In genomic region chr10:72899545-72899944, GRCh38 we compare ENCODE assay signal across 38 cellular contexts. TPM values are rescaled to one million over a fixed set of nuclear protein-coding genes. Genes with fewer than 3 reads are reported as not detected.
"Had no signal": no experiment of that assay in that cellular context is flagged by ENCODE, and none has a peak within 500 bp of the region (broad histone marks: within the 10 kb centered on the region; RNA-seq: fewer than 3 reads in every experiment).

No MANE protein-coding gene starts in this region.

- H3K4me3 ChIP-seq: MG63 had no signal

- H3K36me3 ChIP-seq: MG63 had no signal

- DNase-seq: Karpas-422, Kasumi-1, MG63, MM.1S, MV-4-11, NCI-H1048, NCI-H1092, NCI-H1092 treated with DMSO at 0.1 percent for 48 hours, NCI-H1105, NCI-H1105 treated with DMSO at 0.1 percent for 48 hours, NCI-H1417, NCI-H1417 treated with DMSO at 0.1 percent for 48 hours, NCI-H1436, NCI-H1436 treated with DMSO at 0.1 percent for 48 hours, NCI-H146, NCI-H1694, NCI-H1694 treated with DMSO at 0.1 percent for 48 hours, NCI-H187, NCI-H187 treated with DMSO at 0.1 percent for 48 hours, NCI-H1930, NCI-H2029, NCI-H2029 treated with DMSO at 0.1 percent for 48 hours, NCI-H2081, NCI-H2081 treated with DMSO at 0.1 percent for 48 hours, NCI-H2107, NCI-H2171, NCI-H2171 treated with DMSO at 0.1 percent for 48 hours, NCI-H2227 treated with DMSO at 0.1 percent for 48 hours, NCI-H226, NCI-H345, NCI-H446, NCI-H446 treated with DMSO at 0.1 percent for 48 hours, NCI-H510A, NCI-H510A treated with DMSO at 0.1 percent for 48 hours had no signal

- H3K9me3 ChIP-seq: MG63 had no signal

- H3K27me3 ChIP-seq: MG63 had no signal

RNA-seq across cellular contexts. Expression of gene OIT3, which starts 6.0 kb away (rescaled TPM):
- total RNA-seq: M059J, MCF 10A, NCI-H460 had no signal

RNA-seq across cellular contexts. Expression of gene PLA2G12B, which starts 55.1 kb away (rescaled TPM):
- total RNA-seq: LHCN-M2, M059J, MCF 10A, NCI-H460 had no signal
